ENCODE assay signal across 1 cellular context in genomic region chr7:155198206-155198892, GRCh38.
TF ChIP-seq lines count a peak whose summit lies in the region.

No MANE protein-coding gene starts in this region.

TF ChIP-seq in K562, 482 proteins besides CTCF, POLR2A, EP300 and RAD21 (continued from another document):
- TF ChIP-seq GTF2F1 (IDR thresholded peaks at IDR 0.05; ENCODE audit: low read depth, low read length) = no peak
- no peak for TF ChIP-seq NFE2L1 (tag; IDR thresholded peaks at IDR 0.05; ENCODE audit: borderline replicate concordance, low read depth)
- no peak for TF ChIP-seq NR4A1 (CRISPR knock-in tag; IDR thresholded peaks at IDR 0.05)
- no peak for TF ChIP-seq NR4A1 (tag; IDR thresholded peaks at IDR 0.05)
- no peak for TF ChIP-seq ZBTB7A (IDR thresholded peaks at IDR 0.05; ENCODE audit: borderline replicate concordance, control insufficient read depth, low read depth, low read length)
- no peak for TF ChIP-seq ATF1 (CRISPR knock-in tag; IDR thresholded peaks at IDR 0.05)
- TF ChIP-seq ATF1 (tag; IDR thresholded peaks at IDR 0.05) = peak; percentile 54; the same call in 1 of the 2 replicates
- TF ChIP-seq ZNF589 (CRISPR knock-in tag; IDR thresholded peaks at IDR 0.05; ENCODE audit: low read depth) = peak; percentile 74; the same call in 1 of the 2 replicates
- no peak for TF ChIP-seq SMARCE1 (IDR thresholded peaks at IDR 0.05)
- no peak for TF ChIP-seq STAG1 (CRISPR knock-in tag; IDR thresholded peaks at IDR 0.05; ENCODE audit: borderline replicate concordance)
- no peak for TF ChIP-seq HNRNPUL1 (IDR thresholded peaks at IDR 0.05; ENCODE audit: low read length)
- TF ChIP-seq TOE1 (IDR thresholded peaks at IDR 0.05; ENCODE audit: borderline replicate concordance) = 0 out of 2 replicates have a peak, but pooled peaks have one; percentile 42
- no peak for TF ChIP-seq TOE1 (CRISPR knock-in tag; IDR thresholded peaks at IDR 0.05; ENCODE audit: borderline replicate concordance, low read depth)
- no peak for TF ChIP-seq SMARCB1 (IDR thresholded peaks at IDR 0.05; ENCODE audit: insufficient read length, low read depth)
- TF ChIP-seq SNRNP70 (optimal IDR thresholded peaks at IDR 0.05; ENCODE audit: low read depth, low read length) = no peak
- no peak for TF ChIP-seq CGGBP1 (CRISPR knock-in tag; IDR thresholded peaks at IDR 0.05)
- TF ChIP-seq CCAR2 (IDR thresholded peaks at IDR 0.05; ENCODE audit: low read depth, low read length) = no peak
- TF ChIP-seq HNRNPL (IDR thresholded peaks at IDR 0.05; ENCODE audit: low read depth, low read length) = no peak
- no peak for TF ChIP-seq GABPB1 (CRISPR knock-in tag; IDR thresholded peaks at IDR 0.05)
- no peak for TF ChIP-seq SRSF7 (optimal IDR thresholded peaks at IDR 0.05; ENCODE audit: low read depth, low read length)
- TF ChIP-seq MTA1 (IDR thresholded peaks at IDR 0.05; ENCODE audit: borderline replicate concordance) = no peak
- TF ChIP-seq TRIM28 (IDR thresholded peaks at IDR 0.05) = no peak
- no peak for TF ChIP-seq SRF (CRISPR knock-in tag; IDR thresholded peaks at IDR 0.05)
- no peak for TF ChIP-seq RFX7 (CRISPR knock-in tag; IDR thresholded peaks at IDR 0.05)
- no peak for TF ChIP-seq NFRKB (IDR thresholded peaks at IDR 0.05; ENCODE audit: low read depth)
- peak; percentile 54 for TF ChIP-seq ZNF316 (IDR thresholded peaks at IDR 0.05)
- TF ChIP-seq C11orf30 (IDR thresholded peaks at IDR 0.05; ENCODE audit: low read depth) = peak; percentile 49
- no peak for TF ChIP-seq MITF (IDR thresholded peaks at IDR 0.05)
- TF ChIP-seq DMBX1 (CRISPR knock-in tag; IDR thresholded peaks at IDR 0.05; ENCODE audit: borderline replicate concordance) = no peak
- TF ChIP-seq FOXJ2 (tag; IDR thresholded peaks at IDR 0.05) = no peak
- no peak for TF ChIP-seq PHF21A (IDR thresholded peaks at IDR 0.05; ENCODE audit: borderline replicate concordance, low read depth)
- TF ChIP-seq ZC3H11A (IDR thresholded peaks at IDR 0.05; ENCODE audit: low read depth, low read length) = no peak
- TF ChIP-seq NR2C2 (CRISPR knock-in tag; IDR thresholded peaks at IDR 0.05) = no peak
- TF ChIP-seq NR2C2 (tag; IDR thresholded peaks at IDR 0.05) = peak; percentile 50
- TF ChIP-seq PATZ1 (CRISPR knock-in tag; IDR thresholded peaks at IDR 0.05; ENCODE audit: borderline replicate concordance) = no peak
- TF ChIP-seq ZNF263 (CRISPR knock-in tag; IDR thresholded peaks at IDR 0.05; ENCODE audit: borderline replicate concordance) = no peak
- no peak for TF ChIP-seq ARHGAP35 (IDR thresholded peaks at IDR 0.05; ENCODE audit: partially characterized antibody)
- no peak for TF ChIP-seq SUPT5H (IDR thresholded peaks at IDR 0.05)
- TF ChIP-seq ZNF449 (CRISPR knock-in tag; IDR thresholded peaks at IDR 0.05) = no peak
- TF ChIP-seq ETS1 (conservative IDR thresholded peaks at IDR 0.05; ENCODE audit: control insufficient read depth, low read depth, low read length) = no peak
- no peak for TF ChIP-seq MBD2 (IDR thresholded peaks at IDR 0.05; ENCODE audit: borderline replicate concordance, low read depth)
- TF ChIP-seq KDM2B (CRISPR knock-in tag; IDR thresholded peaks at IDR 0.05) = no peak
- peak; percentile 22; the same call in 1 of the 2 replicates for TF ChIP-seq MAFG (tag; conservative IDR thresholded peaks at IDR 0.05)
